In the genomic region with DNA sequence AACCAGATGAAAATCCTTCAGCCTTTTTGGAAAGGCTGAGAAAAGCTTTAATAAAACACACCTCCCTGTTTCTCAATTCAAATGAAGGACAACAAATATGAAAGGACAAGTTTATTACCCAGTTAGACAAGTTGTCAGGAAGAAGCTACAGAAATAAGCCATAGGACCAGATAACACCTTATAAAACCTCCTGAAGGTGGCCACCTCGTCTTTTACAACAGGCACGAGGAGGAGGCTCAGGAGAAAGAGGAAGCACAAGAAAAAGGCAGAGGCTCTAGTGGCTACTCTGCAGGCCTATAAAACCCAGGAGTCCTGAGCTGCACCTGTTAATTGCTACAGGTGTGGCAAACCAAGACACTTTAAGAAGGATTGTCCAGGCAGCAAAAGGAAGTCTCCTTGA, we compare ENCODE assay signal across 22 cellular contexts.
"Had no signal": no experiment of that assay in that cellular context is flagged by ENCODE, and none has a peak within 500 bp of the region (broad histone marks: within the 10 kb centered on the region; RNA-seq: fewer than 3 reads in every experiment).

No MANE protein-coding gene starts in this region.

- DNase-seq: activated CD4-positive, alpha-beta T cell treated with anti-CD3 and anti-CD28 coated beads, Interleukin-2, amount 50 U/mL, for 4 hours; activated CD4-positive, CD25-positive, alpha-beta regulatory T cell treated with anti-CD3 and anti-CD28 coated beads, Interleukin-2, amount 50 U/mL, for 72 hours; activated CD8-positive, alpha-beta memory T cell treated with anti-CD3 and anti-CD28 coated beads, Interleukin-2, amount 10 ng/mL, durations not matched to agents 7 days and 5 days; activated effector memory CD4-positive, alpha-beta T cell treated with Interleukin-2 at 50 U/mL for 16 hours; activated T-cell treated with anti-CD3 and anti-CD28 coated beads, Interleukin-2, amount 50 U/mL, for 24 hours; amniotic stem cell; central memory CD4-positive, alpha-beta T cell; cortex of kidney; effector memory CD4-positive, alpha-beta T cell; gastrocnemius medialis; heart right ventricle; left lung; natural killer cell; posterior cingulate gyrus; right cardiac atrium; small intestine; tibial artery had no signal

- H3K9me3 ChIP-seq: gastrocnemius medialis, tibial artery, vagina had no signal

- FAIRE-seq: keratinocyte, small intestine had no signal

- ATAC-seq: activated CD8-positive, alpha-beta memory T cell treated with anti-CD3 and anti-CD28 coated beads, Interleukin-2, amount 10 ng/mL, durations not matched to agents 7 days and 5 days; body of pancreas; gastrocnemius medialis; heart right ventricle; left lung; natural killer cell; right cardiac atrium; stimulated activated memory B cell treated with anti-CD40 and anti-IgM and Interleukin-4, amounts not matched to agents 10 μg/mL and 1 μg/mL and 100 μg/mL, for 72 hours had no signal

- H3K4me3 ChIP-seq: body of pancreas, gastrocnemius medialis, heart right ventricle, left lung, tibial artery, vagina had no signal

- H3K4me1 ChIP-seq: body of pancreas, gastrocnemius medialis, heart right ventricle, left lung, tibial artery, vagina had no signal

- H3K27me3 ChIP-seq: body of pancreas, gastrocnemius medialis, heart right ventricle, left lung, tibial artery, vagina had no signal

- H3K27ac ChIP-seq: body of pancreas, epithelial cell of prostate, gastrocnemius medialis, heart right ventricle, left lung, tibial artery, vagina had no signal

- H3K36me3 ChIP-seq: gastrocnemius medialis, heart right ventricle, left lung, tibial artery, vagina had no signal
